In genomic region chr12:57276935-57277563, GRCh38 we compare ENCODE assay signal across 7 cellular contexts. TPM values are rescaled to one million over a fixed set of nuclear protein-coding genes. Genes with fewer than 3 reads are reported as not detected.
DNase-seq lines count a peak whose midpoint lies in the region; ATAC-seq, FAIRE-seq and TF ChIP-seq lines count a peak whose summit lies in the region.

No MANE protein-coding gene starts in this region.

- H3K27me3 ChIP-seq in osteoblast (ENCODE audit: insufficient read depth, low read length): no peaks in the 10 kb centered on the region

- no peak overlapping the region for H3K4me3 ChIP-seq in Jurkat, Clone E6-1 (ENCODE audit: low read length)
- H3K4me3 ChIP-seq in astrocyte of the cerebellum (ENCODE audit: low read depth, low read length) (no peak overlapping the region), osteoblast (ENCODE audit: insufficient read depth, low read length) (no peak overlapping the region)

- TF ChIP-seq CTCF in astrocyte of the cerebellum (IDR thresholded peaks at IDR 0.05; ENCODE audit: low read depth, low read length, missing control alignments) (peak; percentile 47), osteoblast (IDR thresholded peaks at IDR 0.05; ENCODE audit: extremely low read depth, low read depth, low read length) (peak; percentile 65)

- DNase-seq in ELR (ENCODE audit: low read depth) (peak; percentile 59), astrocyte of the cerebellum (ENCODE audit: low read depth) (no peak), osteoblast (ENCODE audit: insufficient read length, low spot score, missing footprints) (no peak), GM12892 (ENCODE audit: insufficient read length) (no peak)
- DNase-seq in Jurkat, Clone E6-1 (ENCODE audit: low read depth, low spot score): peak; percentile 28

- no peak overlapping the region for H3K4me2 ChIP-seq in osteoblast (ENCODE audit: insufficient read depth, low read length)

- H3K27ac ChIP-seq in osteoblast (ENCODE audit: low read depth, low read length): no peak overlapping the region

- ATAC-seq in HG03139 (IDR thresholded peaks at IDR 0.05; ENCODE audit: unreplicated experiment) (no peak), GM18870 (IDR thresholded peaks at IDR 0.05; ENCODE audit: unreplicated experiment) (no peak)

- no peak overlapping the region for H2AFZ ChIP-seq in osteoblast (ENCODE audit: low read length)

- in situ Hi-C loops in astrocyte of the cerebellum (cut with HindIII; ENCODE audit: low sequenced_read_pairs): no loop called here

- peaks cover 23% of the 10 kb centered on the region for H3K4me1 ChIP-seq in osteoblast (ENCODE audit: insufficient read depth, low read length)

- no peaks in the 10 kb centered on the region for H3K79me2 ChIP-seq in osteoblast (ENCODE audit: insufficient read depth, low read length)

- no peak for TF ChIP-seq POLR2A in GM12892 (IDR thresholded peaks at IDR 0.05; ENCODE audit: low read depth, low read length)

- no peaks in the 10 kb centered on the region for H4K20me1 ChIP-seq in osteoblast (ENCODE audit: insufficient read depth, low read length)

- peaks cover 22% of the 10 kb centered on the region for H3K36me3 ChIP-seq in osteoblast (ENCODE audit: insufficient read depth, low read length)

- no peaks in the 10 kb centered on the region for H3K9me3 ChIP-seq in osteoblast (ENCODE audit: low read depth, low read length)

- no peak for FAIRE-seq in GM12892 (lab: Jason Lieb, UNC)

RNA-seq across cellular contexts. Expression of gene STAC3, which starts 26.1 kb away (rescaled TPM):
- polyA plus RNA-seq in Jurkat, Clone E6-1 (2012; ENCODE audit: insufficient read depth, insufficient read length): 9.1 TPM
- total RNA-seq in osteoblast: 0.36 and 0.59 TPM in 2 replicates
- 4.4 TPM for polyA plus RNA-seq in GM12892 (2012; ENCODE audit: missing spikeins)

RNA-seq across cellular contexts. Expression of gene SHMT2, which starts 47.5 kb away (rescaled TPM):
- polyA plus RNA-seq in Jurkat, Clone E6-1 (2012; ENCODE audit: insufficient read depth, insufficient read length): 205 TPM
- 384 and 408 TPM in 2 replicates for total RNA-seq in osteoblast
- polyA plus RNA-seq in GM12892 (2012; ENCODE audit: missing spikeins): 151 TPM

Comparison
In these comparisons a context has a peak if more than half of its experiments do, and no peak if none do; other contexts are left out.
1. DNase-seq: peak in ELR (single experiment) and Jurkat, Clone E6-1 (single experiment); none in astrocyte of the cerebellum (single experiment), osteoblast (single experiment) and GM12892 (single experiment).